22 cellular contexts compared by ENCODE assay signal in the genomic region with DNA sequence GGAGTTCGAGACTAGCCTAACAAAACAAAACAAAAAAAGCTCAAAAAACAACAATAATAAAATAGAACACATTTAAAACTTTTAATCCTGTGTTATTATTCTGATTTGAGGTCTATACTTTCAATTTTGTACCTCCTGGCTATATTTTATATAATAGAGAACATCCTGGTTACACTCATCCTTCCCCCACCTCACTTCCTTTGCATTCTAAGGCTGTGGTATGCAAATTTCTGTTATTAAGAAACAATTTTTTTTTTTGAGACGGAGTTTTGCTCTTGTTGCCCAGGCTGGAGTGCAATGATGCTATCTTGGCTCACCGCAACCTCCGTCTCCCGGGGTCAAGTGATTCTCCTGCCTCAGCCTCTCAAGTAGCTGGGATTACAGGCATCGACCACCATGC.
"Had no signal": no experiment of that assay in that cellular context is flagged by ENCODE, and none has a peak within 500 bp of the region (broad histone marks: within the 10 kb centered on the region; RNA-seq: fewer than 3 reads in every experiment).

No MANE protein-coding gene starts in this region.

- H3K27ac ChIP-seq: esophagus squamous epithelium, heart right ventricle, lower lobe of right lung, suprapubic skin, tibial artery, upper lobe of right lung had no signal

- H3K9me3 Mint-ChIP-seq: activated B cell treated with CpG ODN at 0.5 μM for 24 hours; activated naive CD8-positive, alpha-beta T cell treated with anti-CD3 and anti-CD28 coated beads for 36 hours; activated T-cell treated with anti-CD3 and anti-CD28 coated beads, Interleukin-2, amount 50 U/mL, for 24 hours; dendritic cell treated with granulocyte-macrophage colony-stimulating factor and Interleukin-4, amounts not matched to agents 40 ng/mL and 50 ng/mL, for 4 days had no signal

- H3K27me3 Mint-ChIP-seq: activated B cell treated with CpG ODN at 0.5 μM for 24 hours had no signal

- H3K4me3 Mint-ChIP-seq: activated B cell treated with CpG ODN at 0.5 μM for 24 hours; activated naive CD8-positive, alpha-beta T cell treated with anti-CD3 and anti-CD28 coated beads for 36 hours; activated T-cell treated with anti-CD3 and anti-CD28 coated beads, Interleukin-2, amount 50 U/mL, for 24 hours; dendritic cell treated with granulocyte-macrophage colony-stimulating factor and Interleukin-4, amounts not matched to agents 40 ng/mL and 50 ng/mL, for 4 days; naive thymus-derived CD8-positive, alpha-beta T cell had no signal

- H3K4me3 ChIP-seq: esophagus squamous epithelium, heart right ventricle, left lung, lower lobe of right lung, suprapubic skin, tibial artery, upper lobe of right lung had no signal

- DNase-seq: activated B cell treated with CpG ODN at 0.5 μM for 24 hours; activated CD4-positive, alpha-beta T cell treated with anti-CD3 and anti-CD28 coated beads, Interleukin-2, amount 50 U/mL, for 4 hours; activated CD8-positive, alpha-beta memory T cell treated with anti-CD3 and anti-CD28 coated beads, Interleukin-2, amount 50 U/mL, for 4 hours; activated naive CD4-positive, alpha-beta T cell treated with Interleukin-2 at 50 U/mL for 16 hours; activated naive CD8-positive, alpha-beta T cell treated with anti-CD3 and anti-CD28 coated beads for 36 hours; activated T-cell treated with anti-CD3 and anti-CD28 coated beads, Interleukin-2, amount 50 U/mL, for 24 hours; caudate nucleus; esophagus squamous epithelium; foreskin melanocyte; heart right ventricle; left lung; lower lobe of right lung; mesenchymal stem cell; naive thymus-derived CD8-positive, alpha-beta T cell; posterior cingulate gyrus; right cardiac atrium; stimulated activated CD4-positive, alpha-beta T cell treated with anti-CD3 and anti-CD28 coated beads, Interleukin-15, amount 100 ng/mL, for 24 hours; stimulated activated CD4-positive, alpha-beta T cell treated with anti-CD3 and anti-CD28 coated beads, Interleukin-2, amount 100 ng/mL, for 24 hours; tibial artery; upper lobe of right lung had no signal

- H3K27me3 ChIP-seq: esophagus squamous epithelium, heart right ventricle, left lung, suprapubic skin, upper lobe of right lung had no signal

- H3K27ac Mint-ChIP-seq: activated B cell treated with CpG ODN at 0.5 μM for 24 hours; activated naive CD8-positive, alpha-beta T cell treated with anti-CD3 and anti-CD28 coated beads for 36 hours; activated T-cell treated with anti-CD3 and anti-CD28 coated beads, Interleukin-2, amount 50 U/mL, for 24 hours; dendritic cell treated with granulocyte-macrophage colony-stimulating factor and Interleukin-4, amounts not matched to agents 40 ng/mL and 50 ng/mL, for 4 days had no signal

- H3K9me3 ChIP-seq: esophagus squamous epithelium, heart right ventricle, left lung, lower lobe of right lung, suprapubic skin, tibial artery, upper lobe of right lung had no signal
